In genomic region chr2:208326016-208326415, GRCh38 we compare ENCODE assay signal across 14 cellular contexts. TPM values are rescaled to one million over a fixed set of nuclear protein-coding genes. Genes with fewer than 3 reads are reported as not detected.
A peak's percentile ranks its signal among the peaks of the same experiment; 100 is the strongest.
DNase-seq lines count a peak whose midpoint lies in the region; ATAC-seq and TF ChIP-seq lines count a peak whose summit lies in the region.
"Had no signal": no experiment of that assay in that cellular context is flagged by ENCODE, and none has a peak within 500 bp of the region (broad histone marks: within the 10 kb centered on the region; RNA-seq: fewer than 3 reads in every experiment).

No MANE protein-coding gene starts in this region.

- H3K36me3 ChIP-seq in sigmoid colon (peaks cover 23 to 70% (median 37%) of the 10 kb centered on the region in 4 donors), heart left ventricle (peaks cover 0 to 83% (median 72%) of the 10 kb centered on the region in 9 donors)

- DNase-seq in Ammon's horn (ENCODE audit: low spot score) (peak; percentile 59), T-helper 17 cell (no peak), head of caudate nucleus (peak in 24 of 42 donors; percentile 7 to 62 (median 29)), sigmoid colon (no peak), heart left ventricle (no peak)
- no peak for DNase-seq in stimulated activated effector memory CD8-positive, alpha-beta T cell treated with anti-CD3 and anti-CD28 coated beads, Interleukin-12 subunit alpha, Interleukin-12 subunit beta, amount 100 ng/mL, for 72 hours (ENCODE audit: low spot score in 2 of 2)
- no peak for DNase-seq in T-helper 2 cell treated with Interferon-gamma antibody and Interleukin-4, amounts not matched to agents 5 μg/mL and 100 μg/mL, for 36 hours (ENCODE audit: low spot score)
- DNase-seq: Calu3; CD4-positive, alpha-beta memory T cell; EL; GOT3; NCI-H1092 treated with DMSO at 0.1 percent for 48 hours; NCI-H2081; SHP77 treated with DMSO at 0.1 percent for 48 hours had no signal

- H3K4me3 Mint-ChIP-seq in T-helper 17 cell = no peak overlapping the region
- H3K4me3 Mint-ChIP-seq in stimulated activated effector memory CD8-positive, alpha-beta T cell treated with anti-CD3 and anti-CD28 coated beads, Interleukin-12 subunit alpha, Interleukin-12 subunit beta, amount 100 ng/mL, for 72 hours = no peak overlapping the region
- H3K4me3 Mint-ChIP-seq in T-helper 2 cell treated with Interferon-gamma antibody and Interleukin-4, amounts not matched to agents 5 μg/mL and 100 μg/mL, for 36 hours = no peak overlapping the region
- H3K4me3 Mint-ChIP-seq: CD4-positive, alpha-beta memory T cell had no signal

- TF ChIP-seq CTCF in sigmoid colon (IDR thresholded peaks at IDR 0.05) (no peak), heart left ventricle (IDR thresholded peaks at IDR 0.05) (no peak)

- peaks cover 8% of the 10 kb centered on the region for H3K4me1 Mint-ChIP-seq in T-helper 17 cell
- no peaks in the 10 kb centered on the region for H3K4me1 Mint-ChIP-seq in stimulated activated effector memory CD8-positive, alpha-beta T cell treated with anti-CD3 and anti-CD28 coated beads, Interleukin-12 subunit alpha, Interleukin-12 subunit beta, amount 100 ng/mL, for 72 hours
- H3K4me1 Mint-ChIP-seq in T-helper 2 cell treated with Interferon-gamma antibody and Interleukin-4, amounts not matched to agents 5 μg/mL and 100 μg/mL, for 36 hours (ENCODE audit: low read depth) = peaks cover 1% of the 10 kb centered on the region

- peak overlapping the region; percentile 63 for H3K27ac Mint-ChIP-seq in T-helper 17 cell
- peak overlapping the region; percentile 44 for H3K27ac Mint-ChIP-seq in stimulated activated effector memory CD8-positive, alpha-beta T cell treated with anti-CD3 and anti-CD28 coated beads, Interleukin-12 subunit alpha, Interleukin-12 subunit beta, amount 100 ng/mL, for 72 hours
- H3K27ac Mint-ChIP-seq in T-helper 2 cell treated with Interferon-gamma antibody and Interleukin-4, amounts not matched to agents 5 μg/mL and 100 μg/mL, for 36 hours = no peak overlapping the region

- H3K4me1 ChIP-seq in sigmoid colon (peaks cover 0 to 4% (median 3%) of the 10 kb centered on the region in 4 donors), heart left ventricle (peaks cover 0 to 10% (median 3%) of the 10 kb centered on the region in 12 donors)

- no peaks in the 10 kb centered on the region for H3K27me3 Mint-ChIP-seq in T-helper 17 cell
- no peaks in the 10 kb centered on the region for H3K27me3 Mint-ChIP-seq in T-helper 2 cell treated with Interferon-gamma antibody and Interleukin-4, amounts not matched to agents 5 μg/mL and 100 μg/mL, for 36 hours (ENCODE audit: low read depth)
- H3K27me3 Mint-ChIP-seq: CD4-positive, alpha-beta memory T cell had no signal

- TF ChIP-seq POLR2A in sigmoid colon (IDR thresholded peaks at IDR 0.05) (no peak), heart left ventricle (IDR thresholded peaks at IDR 0.05) (no peak)

- H3K36me3 Mint-ChIP-seq in T-helper 17 cell (ENCODE audit: low read depth) = peaks cover 4% of the 10 kb centered on the region
- peaks cover 89% of the 10 kb centered on the region for H3K36me3 Mint-ChIP-seq in stimulated activated effector memory CD8-positive, alpha-beta T cell treated with anti-CD3 and anti-CD28 coated beads, Interleukin-12 subunit alpha, Interleukin-12 subunit beta, amount 100 ng/mL, for 72 hours
- peaks cover 60% of the 10 kb centered on the region for H3K36me3 Mint-ChIP-seq in T-helper 2 cell treated with Interferon-gamma antibody and Interleukin-4, amounts not matched to agents 5 μg/mL and 100 μg/mL, for 36 hours (ENCODE audit: low read depth)

- H3K27me3 ChIP-seq in sigmoid colon (no peaks in the 10 kb centered on the region), heart left ventricle (no peaks in the 10 kb centered on the region)

- intact Hi-C loops in head of caudate nucleus (cut with DNase I) (no loop called here), sigmoid colon (cut with DNase I) (no loop called here), heart left ventricle (cut with DNase I) (no loop called here)

- TF ChIP-seq EP300 in sigmoid colon (IDR thresholded peaks at IDR 0.05) = no peak

- H3K4me3 ChIP-seq in sigmoid colon (no peak overlapping the region), heart left ventricle (no peak overlapping the region)

- H3K9me3 Mint-ChIP-seq in stimulated activated effector memory CD8-positive, alpha-beta T cell treated with anti-CD3 and anti-CD28 coated beads, Interleukin-12 subunit alpha, Interleukin-12 subunit beta, amount 100 ng/mL, for 72 hours = no peaks in the 10 kb centered on the region
- no peaks in the 10 kb centered on the region for H3K9me3 Mint-ChIP-seq in T-helper 2 cell treated with Interferon-gamma antibody and Interleukin-4, amounts not matched to agents 5 μg/mL and 100 μg/mL, for 36 hours
- H3K9me3 Mint-ChIP-seq: CD4-positive, alpha-beta memory T cell had no signal

- H3K27ac ChIP-seq in sigmoid colon (no peak overlapping the region), heart left ventricle (no peak overlapping the region)

- 95 to 96% methylated on average over 4 of the region's 4 CpGs for WGBS in sigmoid colon, 2 donors
- 78 to 93% (median 88%) methylated on average over 4 of the region's 4 CpGs for WGBS in heart left ventricle, 4 donors

- ATAC-seq in T-helper 17 cell = no peak
- no peak for ATAC-seq in stimulated activated effector memory CD8-positive, alpha-beta T cell treated with anti-CD3 and anti-CD28 coated beads, Interleukin-12 subunit alpha, Interleukin-12 subunit beta, amount 100 ng/mL, for 72 hours
- ATAC-seq in heart left ventricle = no peak

- H3K9me3 ChIP-seq in T-helper 17 cell (ENCODE audit: control insufficient read depth, low read length, poor library complexity, severe bottlenecking) (no peaks in the 10 kb centered on the region), sigmoid colon (no peaks in the 10 kb centered on the region), heart left ventricle (no peaks in the 10 kb centered on the region)

RNA-seq across cellular contexts. Expression of gene PIKFYVE, which starts 60.0 kb away (rescaled TPM):
- total RNA-seq in T-helper 17 cell (10 to 100 TPM; 34.5 to 41.5 TPM), sigmoid colon (10 to 100 TPM; 22.1 to 27.2 (median 22.7) TPM), heart left ventricle (10 to 100 TPM; 12.5 to 31.4 (median 20.3) TPM)
- polyA plus RNA-seq in sigmoid colon (1 to 10 TPM; 3.2 to 8.1 (median 3.6) TPM), heart left ventricle (1 to 10 TPM; 4.2 to 6.7 TPM)

Comparison
In these comparisons a context has a peak if more than half of its experiments do, and no peak if none do; other contexts are left out.
1. DNase-seq: peak in Ammon's horn (single experiment) and head of caudate nucleus (24 of 42); none in T-helper 17 cell (0 of 3), stimulated activated effector memory CD8-positive, alpha-beta T cell treated with anti-CD3 and anti-CD28 coated beads, Interleukin-12 subunit alpha, Interleukin-12 subunit beta, amount 100 ng/mL, for 72 hours (0 of 2), sigmoid colon (single experiment), heart left ventricle (0 of 5) and T-helper 2 cell treated with Interferon-gamma antibody and Interleukin-4, amounts not matched to agents 5 μg/mL and 100 μg/mL, for 36 hours (single experiment).